In genomic region chr5:39364367-39364766, GRCh38 we compare ENCODE assay signal across 28 cellular contexts. TPM values are rescaled to one million over a fixed set of nuclear protein-coding genes. Genes with fewer than 3 reads are reported as not detected.
"Had no signal": no experiment of that assay in that cellular context is flagged by ENCODE, and none has a peak within 500 bp of the region (broad histone marks: within the 10 kb centered on the region; RNA-seq: fewer than 3 reads in every experiment).

Gene C9 (minus strand): TSS chr5:39364495. CDS start chr5:39364464, 31 bp downstream.

- H3K4me2 ChIP-seq: KMS-11, SK-N-SH had no signal

- DNase-seq: Kasumi-1, MM.1S, NCI-H1048, NCI-H1105, NCI-H1417, NCI-H1436 treated with DMSO at 0.1 percent for 48 hours, NCI-H1694, NCI-H187 treated with DMSO at 0.1 percent for 48 hours, NCI-H2081 treated with DMSO at 0.1 percent for 48 hours, NCI-H2171, NCI-H226, NCI-H446, NCI-H510A, NCI-H524 treated with DMSO at 0.1 percent for 48 hours, NCI-H69, NCI-H774, PC-3, SHP77, SK-N-SH, SW 1271 had no signal

- H3K9me2 ChIP-seq: SK-N-SH had no signal

- ATAC-seq: K562, Panc1, PC-3 had no signal

- H3K27ac Mint-ChIP-seq: IgD-negative memory B cell had no signal

- H3K9ac ChIP-seq: KMS-11, SK-N-SH had no signal

- H3K9me3 ChIP-seq: SK-N-SH had no signal

- H3K27ac ChIP-seq: KMS-11, RWPE1 had no signal

- H3K4me3 Mint-ChIP-seq: IgD-negative memory B cell had no signal

- H3K4me3 ChIP-seq: K562 had no signal

RNA-seq across cellular contexts. Expression of gene C9, which starts in this region (rescaled TPM):
- total RNA-seq: HT1080, M059J, OCI-LY7, PC-3 had no signal
- polyA plus RNA-seq: IgD-negative memory B cell, SK-N-SH had no signal
